ENCODE assay signal across 17 cellular contexts in the genomic region with DNA sequence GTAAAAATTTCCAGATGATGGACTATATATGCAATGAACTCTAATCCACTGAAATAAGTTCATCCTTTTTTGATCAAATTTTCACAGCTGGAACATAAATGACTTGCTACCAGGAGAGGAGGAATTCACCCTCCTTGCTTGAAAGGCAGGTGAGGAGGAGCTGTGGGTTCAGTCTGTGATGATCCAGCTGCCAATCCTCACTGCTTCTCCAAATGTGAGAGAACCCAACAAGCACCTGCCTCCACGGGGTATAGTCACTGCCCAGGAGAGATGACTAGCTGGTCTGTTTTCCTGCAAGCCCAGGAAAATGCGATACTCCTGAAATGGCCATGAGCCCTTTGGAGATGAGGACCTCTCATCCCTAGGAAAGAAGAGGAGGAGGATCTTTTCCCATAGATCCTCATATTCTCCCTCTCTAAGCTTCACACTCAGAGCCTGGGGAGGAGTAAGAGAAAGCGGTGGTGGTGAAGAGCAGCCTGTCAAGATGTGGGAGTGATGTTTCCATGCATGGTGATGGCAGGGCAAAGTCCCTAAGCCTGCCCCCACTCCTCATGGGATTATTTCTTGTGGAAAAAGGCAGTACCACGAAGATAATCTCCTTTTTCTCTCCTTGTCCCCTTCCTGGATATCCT.
"Had no signal": no experiment of that assay in that cellular context is flagged by ENCODE, and none has a peak within 500 bp of the region (broad histone marks: within the 10 kb centered on the region; RNA-seq: fewer than 3 reads in every experiment).

No MANE protein-coding gene starts in this region.

- H3K4me3 Mint-ChIP-seq: mesothelial cell of epicardium had no signal

- H3K4me3 ChIP-seq: coronary artery, dorsolateral prefrontal cortex, esophagus muscularis mucosa, gastroesophageal sphincter, heart right ventricle, left lung, lower lobe of right lung, mucosa of descending colon had no signal

- H3K4me1 ChIP-seq: esophagus muscularis mucosa, foreskin keratinocyte, gastroesophageal sphincter, heart right ventricle, left lung, lower lobe of right lung had no signal

- H3K4me1 Mint-ChIP-seq: mesothelial cell of epicardium had no signal

- H3K9me3 ChIP-seq: esophagus muscularis mucosa, gastroesophageal sphincter, heart right ventricle, left lung, lower lobe of right lung, mucosa of descending colon had no signal

- H3K36me3 ChIP-seq: esophagus muscularis mucosa, gastroesophageal sphincter, heart right ventricle, left lung, lower lobe of right lung had no signal

- H3K27me3 ChIP-seq: dorsolateral prefrontal cortex, esophagus muscularis mucosa, gastroesophageal sphincter, left lung had no signal

- DNase-seq: dermis blood vessel endothelial cell; dorsolateral prefrontal cortex; effector CD4-positive, alpha-beta T cell; effector memory CD4-positive, alpha-beta T cell; foreskin keratinocyte; heart right ventricle; hippocampal formation; left cardiac atrium; left lung; left ventricle myocardium superior; lower lobe of right lung; mesenchymal stem cell; mucosa of descending colon had no signal

- H3K27ac Mint-ChIP-seq: mesothelial cell of epicardium had no signal

- H3K27ac ChIP-seq: coronary artery, dorsolateral prefrontal cortex, esophagus muscularis mucosa, foreskin keratinocyte, gastroesophageal sphincter, heart right ventricle, left lung, lower lobe of right lung had no signal

- H3K36me3 Mint-ChIP-seq: mesothelial cell of epicardium had no signal
